Comparison of ENCODE assay signal across 24 cellular contexts in genomic region chrX:40502688-40503087, GRCh38.
DNase-seq lines count a peak whose midpoint lies in the region; ATAC-seq, FAIRE-seq and TF ChIP-seq lines count a peak whose summit lies in the region.
"Had no signal": no experiment of that assay in that cellular context is flagged by ENCODE, and none has a peak within 500 bp of the region (broad histone marks: within the 10 kb centered on the region; RNA-seq: fewer than 3 reads in every experiment).

No MANE protein-coding gene starts in this region.

- TF ChIP-seq EP300 in HepG2 (IDR thresholded peaks at IDR 0.05; ENCODE audit: low read depth in 2 of 2, low read length in 2 of 2) (no peak), HepG2 (CRISPR knock-in tag; IDR thresholded peaks at IDR 0.05; ENCODE audit: borderline replicate concordance) (no peak)

- CTCF ChIA-PET in HepG2 (lab: Yijun Ruan, JAX; ENCODE audit: low intra/inter-chr PET ratio, low total read pairs), result no interaction called here

- peak; percentile 64 for FAIRE-seq in bronchial epithelial cell (lab: Jason Lieb, UNC)
- FAIRE-seq in HepG2 (lab: Jason Lieb, UNC), result peak; percentile 91
- FAIRE-seq: A549, D721Med, GM12891, H1 had no signal

- H3K36me3 ChIP-seq in bronchial epithelial cell (ENCODE audit: control insufficient read depth, insufficient read depth, low read length) (no peaks in the 10 kb centered on the region), HepG2 (replicated peaks in 1 of 2; ENCODE audit: control insufficient read depth in 1 of 2, insufficient read depth in 2 of 2, low read length in 2 of 2) (no peaks in the 10 kb centered on the region)
- H3K36me3 ChIP-seq: BE2C; BLaER1 treated with 17β-estradiol and CSF1 and Interleukin-3, amounts not matched to agents 10 nM and 100 nM had no signal

- DNase-seq in EH (ENCODE audit: low read depth), result peak; percentile 15
- DNase-seq in bronchial epithelial cell (ENCODE audit: low read depth), result no peak
- DNase-seq in HepG2 (ENCODE audit: low spot score), result peak; percentile 9
- DNase-seq in NCI-H524 treated with DMSO at 0.1 percent for 48 hours (lab: John Stamatoyannopoulos, UW), result no peak
- no peak for DNase-seq in activated T-cell treated with anti-CD3 and anti-CD28 coated beads, Interleukin-2, amount 50 U/mL, for 4 hours
- DNase-seq: 8988T; ACHN; AML-193; BE2C; CD4-positive, alpha-beta T cell; CD8-positive, alpha-beta memory T cell; DMS 273 treated with DMSO at 0.1 percent for 48 hours; DMS79; GF-D8; GM23248; H7; HCEC 1CT had no signal

- POLR2A ChIA-PET in HepG2 (lab: Yijun Ruan, JAX), result no interaction called here

- no peaks in the 10 kb centered on the region for H3K4me1 Mint-ChIP-seq in activated T-cell treated with anti-CD3 and anti-CD28 coated beads, Interleukin-2, amount 50 U/mL, for 4 hours (ENCODE audit: low read depth)
- H3K4me1 Mint-ChIP-seq: CD14-positive monocyte; CD8-positive, alpha-beta memory T cell had no signal

- TF ChIP-seq POLR2A in HepG2 (IDR thresholded peaks at IDR 0.05; ENCODE audit: insufficient read depth in 1 of 2, low read depth in 2 of 2, low read length in 2 of 2), result no peak

- no peaks in the 10 kb centered on the region for H3K9me3 Mint-ChIP-seq in activated T-cell treated with anti-CD3 and anti-CD28 coated beads, Interleukin-2, amount 50 U/mL, for 4 hours
- H3K9me3 Mint-ChIP-seq: CD4-positive, alpha-beta T cell had no signal

- H2AFZ ChIP-seq in HepG2 (ENCODE audit: low read length), result no peak overlapping the region
- H2AFZ ChIP-seq: GM23248 had no signal

- H4K20me1 ChIP-seq in HepG2 (ENCODE audit: insufficient read depth, low read length), result no peaks in the 10 kb centered on the region
- H4K20me1 ChIP-seq: BLaER1 treated with 17β-estradiol and CSF1 and Interleukin-3, amounts not matched to agents 10 nM and 100 nM had no signal

- H3K27me3 Mint-ChIP-seq in activated T-cell treated with anti-CD3 and anti-CD28 coated beads, Interleukin-2, amount 50 U/mL, for 4 hours (ENCODE audit: low read depth), result no peaks in the 10 kb centered on the region
- H3K27me3 Mint-ChIP-seq: CD4-positive, alpha-beta T cell had no signal

- TF ChIP-seq RAD21 in HepG2 (CRISPR knock-in tag; IDR thresholded peaks at IDR 0.05), result no peak

- H3K79me2 ChIP-seq in HepG2 (ENCODE audit: insufficient read depth, low read length), result no peaks in the 10 kb centered on the region

- intact Hi-C loops in HepG2 (cut with micrococcal nuclease; ENCODE audit: unreplicated experiment), result no loop called here

- H3K9ac ChIP-seq in HepG2 (ENCODE audit: insufficient read depth, low read depth, low read length), result no peak overlapping the region
- H3K9ac ChIP-seq: BLaER1 treated with 17β-estradiol and CSF1 and Interleukin-3, amounts not matched to agents 10 nM and 100 nM; GM23248 had no signal

- no peak overlapping the region for H3K4me3 Mint-ChIP-seq in activated T-cell treated with anti-CD3 and anti-CD28 coated beads, Interleukin-2, amount 50 U/mL, for 4 hours
- H3K4me3 Mint-ChIP-seq: CD14-positive monocyte; CD4-positive, alpha-beta T cell; CD8-positive, alpha-beta memory T cell had no signal

- in situ Hi-C loops in HepG2 (cut with HindIII; ENCODE audit: extremely low pct_ligation_motif_present, low pct_unique_long_range_greater_than_20kb), result no loop called here

- H3K27ac ChIP-seq in HepG2 (ENCODE audit: extremely low read length, insufficient read depth, low read length), result no peak overlapping the region
- H3K27ac ChIP-seq: A549; BLaER1 treated with 17β-estradiol and CSF1 and Interleukin-3, amounts not matched to agents 10 nM and 100 nM; GM23248 had no signal

- ATAC-seq in HepG2 (peak; percentile 90), GM21619 (IDR thresholded peaks at IDR 0.05; ENCODE audit: unreplicated experiment) (no peak)
- ATAC-seq in activated T-cell treated with anti-CD3 and anti-CD28 coated beads, Interleukin-2, amount 50 U/mL, for 4 hours, result no peak
- ATAC-seq: A549 had no signal

- no peaks in the 10 kb centered on the region for H3K36me3 Mint-ChIP-seq in activated T-cell treated with anti-CD3 and anti-CD28 coated beads, Interleukin-2, amount 50 U/mL, for 4 hours (ENCODE audit: insufficient read depth)
- H3K36me3 Mint-ChIP-seq: CD14-positive monocyte; CD8-positive, alpha-beta memory T cell had no signal

- BruUV-seq in HepG2 (replicated peaks; lab: Mats Ljungman, UMichigan), result no TSS peak

- H3K4me1 ChIP-seq in HepG2 (ENCODE audit: insufficient read depth, low read length), result peaks cover 15% of the 10 kb centered on the region
- H3K4me1 ChIP-seq: BE2C had no signal

- no peaks in the 10 kb centered on the region for H3K27me3 ChIP-seq in bronchial epithelial cell (ENCODE audit: control insufficient read depth, insufficient read depth, low read length)
- H3K27me3 ChIP-seq in HepG2 (ENCODE audit: control insufficient read depth in 1 of 2, insufficient read depth in 2 of 2, low read length in 2 of 2), result no peaks in the 10 kb centered on the region
- H3K27me3 ChIP-seq: BE2C had no signal

- no peaks in the 10 kb centered on the region for H3K9me3 ChIP-seq in HepG2 (ENCODE audit: low read length)
- H3K9me3 ChIP-seq: A549; BE2C; BLaER1 treated with 17β-estradiol and CSF1 and Interleukin-3, amounts not matched to agents 10 nM and 100 nM had no signal

- H3K4me3 ChIP-seq in bronchial epithelial cell (ENCODE audit: low read depth, low read length), result no peak overlapping the region
- no peak overlapping the region for H3K4me3 ChIP-seq in HepG2 (replicated peaks in 1 of 3; ENCODE audit: insufficient read depth in 1 of 3, low read depth in 2 of 3, low read length in 3 of 3)
- H3K4me3 ChIP-seq: A549; BLaER1 treated with 17β-estradiol and CSF1 and Interleukin-3, amounts not matched to agents 10 nM and 100 nM; GM23248 had no signal

- H3K4me2 ChIP-seq in HepG2 (ENCODE audit: low read depth, low read length), result peak overlapping the region; percentile 10; the same call in 1 of the 2 replicates
- H3K4me2 ChIP-seq: A549; BLaER1 treated with 17β-estradiol and CSF1 and Interleukin-3, amounts not matched to agents 10 nM and 100 nM had no signal

- TF ChIP-seq CTCF in bronchial epithelial cell (IDR thresholded peaks at IDR 0.05; ENCODE audit: insufficient read depth, low read length, severe bottlenecking) (no peak), HepG2 (CRISPR knock-in tag; IDR thresholded peaks at IDR 0.05) (no peak)

TF ChIP-seq in HepG2, 621 proteins besides CTCF, POLR2A, EP300 and RAD21:
- no peak for TF ChIP-seq ETV6 (CRISPR knock-in tag; conservative IDR thresholded peaks at IDR 0.05)
- TF ChIP-seq KLF12 (CRISPR knock-in tag; IDR thresholded peaks at IDR 0.05; ENCODE audit: borderline replicate concordance), result no peak
- no peak for TF ChIP-seq ZNF337 (CRISPR knock-in tag; IDR thresholded peaks at IDR 0.05; ENCODE audit: borderline replicate concordance, low read depth)
- TF ChIP-seq HNF4A (CRISPR knock-in tag; IDR thresholded peaks at IDR 0.05), result peak; percentile 46; the same call in 1 of the 2 replicates
- no peak for TF ChIP-seq ZFP82 (CRISPR knock-in tag; IDR thresholded peaks at IDR 0.05; ENCODE audit: borderline replicate concordance)
- no peak for TF ChIP-seq ATRX (CRISPR knock-in tag; IDR thresholded peaks at IDR 0.05; ENCODE audit: borderline replicate concordance)
- no peak for TF ChIP-seq CBFB (CRISPR knock-in tag; IDR thresholded peaks at IDR 0.05)
- peak; percentile 89 for TF ChIP-seq SRF (IDR thresholded peaks at IDR 0.05; ENCODE audit: low read depth, low read length)
- TF ChIP-seq MAFF (IDR thresholded peaks at IDR 0.05; ENCODE audit: low read depth, low read length), result no peak
- TF ChIP-seq SUZ12 (IDR thresholded peaks at IDR 0.05; ENCODE audit: low read depth, low read length), result no peak
- no peak for TF ChIP-seq ZNF282 (IDR thresholded peaks at IDR 0.05; ENCODE audit: partially characterized antibody)
- TF ChIP-seq ZNF33B (CRISPR knock-in tag; IDR thresholded peaks at IDR 0.05), result no peak
- TF ChIP-seq PHF20 (CRISPR knock-in tag; IDR thresholded peaks at IDR 0.05), result no peak
- no peak for TF ChIP-seq ZNF615 (CRISPR knock-in tag; IDR thresholded peaks at IDR 0.05; ENCODE audit: borderline replicate concordance)
- TF ChIP-seq ZNF264 (CRISPR knock-in tag; IDR thresholded peaks at IDR 0.05), result no peak
- TF ChIP-seq ZNF644 (CRISPR knock-in tag; IDR thresholded peaks at IDR 0.05; ENCODE audit: low read depth), result no peak
- TF ChIP-seq FOXA1 (IDR thresholded peaks at IDR 0.05), result no peak
- TF ChIP-seq FOXA1 (CRISPR knock-in tag; IDR thresholded peaks at IDR 0.05), result no peak

Comparison
In these comparisons a context has a peak if more than half of its experiments do, and no peak if none do; other contexts are left out.
1. DNase-seq: peak in EH (single experiment) and HepG2 (single experiment); none in bronchial epithelial cell (single experiment), NCI-H524 treated with DMSO at 0.1 percent for 48 hours (single experiment) and activated T-cell treated with anti-CD3 and anti-CD28 coated beads, Interleukin-2, amount 50 U/mL, for 4 hours (single experiment).